In the genomic region with DNA sequence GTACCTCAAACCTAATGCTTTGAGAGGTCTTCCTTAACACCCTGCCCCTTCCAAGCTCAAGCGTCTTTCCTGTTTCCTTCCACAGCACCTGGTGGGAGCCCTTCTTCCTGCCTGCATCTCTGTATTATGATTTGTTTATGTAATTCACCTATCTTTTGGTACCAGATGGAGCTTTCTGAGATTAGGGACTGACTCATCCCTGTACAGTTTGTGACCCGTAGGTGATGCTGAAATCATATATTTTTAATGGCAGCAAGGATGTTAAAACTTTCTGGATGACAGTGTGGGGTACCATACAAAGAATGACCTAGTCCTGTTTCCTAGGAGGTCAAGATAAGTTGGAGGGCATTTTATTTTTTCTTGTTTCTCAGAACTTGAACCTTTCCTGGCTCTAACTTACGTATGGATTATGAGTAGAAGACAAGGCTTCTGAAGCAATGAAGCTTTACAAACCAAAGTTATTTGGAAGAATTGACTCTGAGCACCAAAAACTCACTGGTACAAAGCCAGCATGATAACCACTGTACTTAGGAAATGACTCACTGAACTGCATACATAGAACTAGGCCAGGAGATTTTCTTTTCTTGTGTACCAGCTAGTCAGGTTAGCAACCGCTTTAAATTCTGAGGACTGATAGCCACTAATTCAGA, we compare ENCODE assay signal across 12 cellular contexts. TPM values are rescaled to one million over a fixed set of nuclear protein-coding genes. Genes with fewer than 3 reads are reported as not detected.
DNase-seq lines count a peak whose midpoint lies in the region; ATAC-seq and TF ChIP-seq lines count a peak whose summit lies in the region.
"Had no signal": no experiment of that assay in that cellular context is flagged by ENCODE, and none has a peak within 500 bp of the region (broad histone marks: within the 10 kb centered on the region; RNA-seq: fewer than 3 reads in every experiment).

No MANE protein-coding gene starts in this region.

- peaks cover 5% of the 10 kb centered on the region for H3K27me3 Mint-ChIP-seq in activated CD4-positive, alpha-beta T cell treated with anti-CD3 and anti-CD28 coated beads for 36 hours
- peaks cover 26% of the 10 kb centered on the region for H3K27me3 Mint-ChIP-seq in activated T-cell treated with anti-CD3 and anti-CD28 coated beads, Interleukin-2, amount 50 U/mL, for 72 hours (ENCODE audit: low read depth)
- H3K27me3 Mint-ChIP-seq in stimulated activated memory B cell treated with anti-CD40 and anti-IgM and Interleukin-4, amounts not matched to agents 10 μg/mL and 1 μg/mL and 100 μg/mL, for 72 hours = no peaks in the 10 kb centered on the region

- POLR2A ChIA-PET in activated CD4-positive, alpha-beta T cell treated with anti-CD3 and anti-CD28 coated beads for 36 hours (lab: Charles Lee) = no interaction called here

- no peak overlapping the region for H3K4me3 Mint-ChIP-seq in activated CD4-positive, alpha-beta T cell treated with anti-CD3 and anti-CD28 coated beads for 36 hours
- peak overlapping the region; percentile 18 to 23 for H3K4me3 Mint-ChIP-seq in activated T-cell treated with anti-CD3 and anti-CD28 coated beads, Interleukin-2, amount 50 U/mL, for 72 hours
- no peak overlapping the region for H3K4me3 Mint-ChIP-seq in stimulated activated memory B cell treated with anti-CD40 and anti-IgM and Interleukin-4, amounts not matched to agents 10 μg/mL and 1 μg/mL and 100 μg/mL, for 72 hours

- no peak overlapping the region for H3K27ac ChIP-seq in tibial artery
- H3K27ac ChIP-seq: lower lobe of right lung had no signal

- H3K27ac Mint-ChIP-seq in activated CD4-positive, alpha-beta T cell treated with anti-CD3 and anti-CD28 coated beads for 36 hours = peak overlapping the region; percentile 5
- H3K27ac Mint-ChIP-seq in activated T-cell treated with anti-CD3 and anti-CD28 coated beads, Interleukin-2, amount 50 U/mL, for 72 hours = peak overlapping the region; percentile 27
- H3K27ac Mint-ChIP-seq in stimulated activated memory B cell treated with anti-CD40 and anti-IgM and Interleukin-4, amounts not matched to agents 10 μg/mL and 1 μg/mL and 100 μg/mL, for 72 hours = no peak overlapping the region

- H3K27me3 ChIP-seq in tibial artery = no peaks in the 10 kb centered on the region

- TF ChIP-seq CTCF in tibial artery (IDR thresholded peaks at IDR 0.05) = no peak

- no peaks in the 10 kb centered on the region for H3K9me3 Mint-ChIP-seq in activated CD4-positive, alpha-beta T cell treated with anti-CD3 and anti-CD28 coated beads for 36 hours (ENCODE audit: low read depth)
- H3K9me3 Mint-ChIP-seq in activated T-cell treated with anti-CD3 and anti-CD28 coated beads, Interleukin-2, amount 50 U/mL, for 72 hours = peaks cover 0 to 3% of the 10 kb centered on the region in 2 donors
- H3K9me3 Mint-ChIP-seq in stimulated activated memory B cell treated with anti-CD40 and anti-IgM and Interleukin-4, amounts not matched to agents 10 μg/mL and 1 μg/mL and 100 μg/mL, for 72 hours = peaks cover 2% of the 10 kb centered on the region

- ATAC-seq in activated CD4-positive, alpha-beta T cell treated with anti-CD3 and anti-CD28 coated beads for 36 hours = peak; percentile 92
- peak; percentile 71 for ATAC-seq in HG02981 (IDR thresholded peaks at IDR 0.05; ENCODE audit: unreplicated experiment)
- ATAC-seq in activated T-cell treated with anti-CD3 and anti-CD28 coated beads, Interleukin-2, amount 50 U/mL, for 72 hours (replicated peaks in 1 of 2) = peak; percentile 92 to 94
- ATAC-seq in stimulated activated memory B cell treated with anti-CD40 and anti-IgM and Interleukin-4, amounts not matched to agents 10 μg/mL and 1 μg/mL and 100 μg/mL, for 72 hours = peak; percentile 65

- no peaks in the 10 kb centered on the region for H3K36me3 ChIP-seq in tibial artery
- H3K36me3 ChIP-seq: lower lobe of right lung had no signal

- CTCF ChIA-PET in activated CD4-positive, alpha-beta T cell treated with anti-CD3 and anti-CD28 coated beads for 36 hours (lab: Charles Lee) = interaction anchor here (0.5 to 1.4 kb wide), 9 partner anchors 10 to 520 kb away, joined by 3 to 5 read pairs (median 3); no protein-coding TSS in a partner anchor

- intact Hi-C loops in activated CD4-positive, alpha-beta T cell treated with anti-CD3 and anti-CD28 coated beads for 36 hours (cut with DNase I, micrococcal nuclease) = loop anchor here (2.0 to 5.0 kb wide), 3 partner anchors 41 to 50 kb away; no protein-coding TSS in a partner anchor
- intact Hi-C loops in tibial artery (cut with DNase I; ENCODE audit: low total_unique reads) = no loop called here

- H3K4me3 ChIP-seq in tibial artery = no peak overlapping the region
- H3K4me3 ChIP-seq: lower lobe of right lung had no signal

- H3K36me3 Mint-ChIP-seq in activated CD4-positive, alpha-beta T cell treated with anti-CD3 and anti-CD28 coated beads for 36 hours (ENCODE audit: low read depth) = no peaks in the 10 kb centered on the region
- H3K36me3 Mint-ChIP-seq in activated T-cell treated with anti-CD3 and anti-CD28 coated beads, Interleukin-2, amount 50 U/mL, for 72 hours (ENCODE audit: insufficient read depth in 2 of 2) = peaks cover 0 to 5% of the 10 kb centered on the region in 2 donors
- no peaks in the 10 kb centered on the region for H3K36me3 Mint-ChIP-seq in stimulated activated memory B cell treated with anti-CD40 and anti-IgM and Interleukin-4, amounts not matched to agents 10 μg/mL and 1 μg/mL and 100 μg/mL, for 72 hours

- H3K9me3 ChIP-seq in tibial artery = no peaks in the 10 kb centered on the region
- H3K9me3 ChIP-seq: lower lobe of right lung had no signal

- peaks cover 17% of the 10 kb centered on the region for H3K4me1 Mint-ChIP-seq in activated CD4-positive, alpha-beta T cell treated with anti-CD3 and anti-CD28 coated beads for 36 hours
- peaks cover 14% of the 10 kb centered on the region for H3K4me1 Mint-ChIP-seq in activated T-cell treated with anti-CD3 and anti-CD28 coated beads, Interleukin-2, amount 50 U/mL, for 72 hours (ENCODE audit: low read depth)
- peaks cover 39% of the 10 kb centered on the region for H3K4me1 Mint-ChIP-seq in stimulated activated memory B cell treated with anti-CD40 and anti-IgM and Interleukin-4, amounts not matched to agents 10 μg/mL and 1 μg/mL and 100 μg/mL, for 72 hours

- H3K4me1 ChIP-seq in tibial artery = no peaks in the 10 kb centered on the region
- H3K4me1 ChIP-seq: lower lobe of right lung had no signal

- DNase-seq in activated CD4-positive, alpha-beta T cell treated with anti-CD3 and anti-CD28 coated beads for 36 hours = no peak
- no peak for DNase-seq in activated CD4-positive, alpha-beta T cell treated with anti-CD3 and anti-CD28 coated beads, Interleukin-2, amount 50 U/mL, for 1 hour
- DNase-seq in activated T-cell treated with anti-CD3 and anti-CD28 coated beads, Interleukin-2, amount 50 U/mL, for 72 hours = peak in 1 of 2 donors; percentile 29
- DNase-seq in foreskin melanocyte (no peak), ecto neural progenitor cell (ENCODE audit: low spot score) (no peak), tibial artery (no peak)
- DNase-seq: central memory CD4-positive, alpha-beta T cell; lower lobe of right lung; NCI-H1105 treated with DMSO at 0.1 percent for 48 hours; stimulated activated CD4-positive, alpha-beta T cell treated with anti-CD3 and anti-CD28 coated beads, Interleukin-2, amount 100 ng/mL, for 48 hours had no signal

RNA-seq across cellular contexts. Expression of a gene that starts 46.6 kb away (rescaled TPM):
- total RNA-seq in activated CD4-positive, alpha-beta T cell treated with anti-CD3 and anti-CD28 coated beads for 36 hours = under 1 TPM; 0.27 to 0.70 TPM
- total RNA-seq in activated T-cell treated with anti-CD3 and anti-CD28 coated beads, Interleukin-2, amount 50 U/mL, for 72 hours = 1 to 10 TPM; 1.9 TPM

Comparison
In these comparisons a context has a peak if more than half of its experiments do, and no peak if none do; other contexts are left out.
1. H3K4me3 Mint-ChIP-seq: peak in activated T-cell treated with anti-CD3 and anti-CD28 coated beads, Interleukin-2, amount 50 U/mL, for 72 hours (2 of 2); none in activated CD4-positive, alpha-beta T cell treated with anti-CD3 and anti-CD28 coated beads for 36 hours (single experiment) and stimulated activated memory B cell treated with anti-CD40 and anti-IgM and Interleukin-4, amounts not matched to agents 10 μg/mL and 1 μg/mL and 100 μg/mL, for 72 hours (single experiment).
2. Peak in every context shown above with its lines, with median percentiles within 50 percentile points of each other: ATAC-seq.